15 cellular contexts compared by ENCODE assay signal in genomic region chr2:36949845-36950244, GRCh38. TPM values are rescaled to one million over a fixed set of nuclear protein-coding genes. Genes with fewer than 3 reads are reported as not detected.
DNase-seq lines count a peak whose midpoint lies in the region; ATAC-seq and TF ChIP-seq lines count a peak whose summit lies in the region.
"Had no signal": no experiment of that assay in that cellular context is flagged by ENCODE, and none has a peak within 500 bp of the region (broad histone marks: within the 10 kb centered on the region; RNA-seq: fewer than 3 reads in every experiment).

No MANE protein-coding gene starts in this region.

- no peak for TF ChIP-seq CTCF in WTC11 (IDR thresholded peaks at IDR 0.05)
- no peak for TF ChIP-seq CTCF in mesothelial cell of epicardium (IDR thresholded peaks at IDR 0.05; ENCODE audit: unreplicated experiment)
- TF ChIP-seq CTCF in Peyer's patch (IDR thresholded peaks at IDR 0.05) = no peak

- H3K4me1 Mint-ChIP-seq in activated T-cell treated with anti-CD3 and anti-CD28 coated beads, Interleukin-2, amount 50 U/mL, for 24 hours (ENCODE audit: low read depth) = peaks cover 45% of the 10 kb centered on the region
- H3K4me1 Mint-ChIP-seq in CD4-positive, alpha-beta memory T cell = peaks cover 22 to 51% (median 36%) of the 10 kb centered on the region in 4 donors
- H3K4me1 Mint-ChIP-seq in WTC11 (peaks cover 36% of the 10 kb centered on the region), mesothelial cell of epicardium (peaks cover 28% of the 10 kb centered on the region)

- no peak overlapping the region for H3K4me3 ChIP-seq in CD4-positive, alpha-beta memory T cell (ENCODE audit: low read length in 2 of 2)
- H3K4me3 ChIP-seq in Peyer's patch = no peak overlapping the region
- H3K4me3 ChIP-seq: BLaER1 treated with 17β-estradiol and CSF1 and Interleukin-3, amounts not matched to agents 10 nM and 100 nM; K562 had no signal

- no peaks in the 10 kb centered on the region for H3K9me3 Mint-ChIP-seq in activated T-cell treated with anti-CD3 and anti-CD28 coated beads, Interleukin-2, amount 50 U/mL, for 24 hours
- no peaks in the 10 kb centered on the region for H3K9me3 Mint-ChIP-seq in CD4-positive, alpha-beta memory T cell
- H3K9me3 Mint-ChIP-seq in WTC11 (no peaks in the 10 kb centered on the region), mesothelial cell of epicardium (no peaks in the 10 kb centered on the region)

- no peaks in the 10 kb centered on the region for H3K9me3 ChIP-seq in CD4-positive, alpha-beta memory T cell (ENCODE audit: control insufficient read depth in 1 of 2, low read length in 2 of 2)
- H3K9me3 ChIP-seq in Peyer's patch = no peaks in the 10 kb centered on the region
- H3K9me3 ChIP-seq: BLaER1 treated with 17β-estradiol and CSF1 and Interleukin-3, amounts not matched to agents 10 nM and 100 nM had no signal

- H3K27ac ChIP-seq in CD4-positive, alpha-beta memory T cell (ENCODE audit: low read depth, low read length) = no peak overlapping the region
- no peak overlapping the region for H3K27ac ChIP-seq in Peyer's patch
- H3K27ac ChIP-seq: BLaER1 treated with 17β-estradiol and CSF1 and Interleukin-3, amounts not matched to agents 10 nM and 100 nM had no signal

- CTCF ChIA-PET in CD4-positive, alpha-beta memory T cell (lab: Charles Lee; ENCODE audit: partially characterized antibody) = no interaction called here
- CTCF ChIA-PET in WTC11 (lab: Charles Lee) = no interaction called here

- no peaks in the 10 kb centered on the region for H3K27me3 Mint-ChIP-seq in activated T-cell treated with anti-CD3 and anti-CD28 coated beads, Interleukin-2, amount 50 U/mL, for 24 hours
- no peaks in the 10 kb centered on the region for H3K27me3 Mint-ChIP-seq in CD4-positive, alpha-beta memory T cell
- H3K27me3 Mint-ChIP-seq in WTC11 (ENCODE audit: low read depth) (no peaks in the 10 kb centered on the region), mesothelial cell of epicardium (ENCODE audit: low read depth) (no peaks in the 10 kb centered on the region)

- H3K36me3 ChIP-seq in CD4-positive, alpha-beta memory T cell (ENCODE audit: insufficient read depth, low read length) = no peaks in the 10 kb centered on the region
- H3K36me3 ChIP-seq in Peyer's patch = no peaks in the 10 kb centered on the region

- peak overlapping the region; percentile 44 for H3K27ac Mint-ChIP-seq in activated T-cell treated with anti-CD3 and anti-CD28 coated beads, Interleukin-2, amount 50 U/mL, for 24 hours
- peak overlapping the region in 4 of 7 donors; percentile 10 to 61 (median 26) for H3K27ac Mint-ChIP-seq in CD4-positive, alpha-beta memory T cell
- H3K27ac Mint-ChIP-seq in WTC11 (peak overlapping the region; percentile 57), mesothelial cell of epicardium (peak overlapping the region; percentile 12)

- POLR2A ChIA-PET in CD4-positive, alpha-beta memory T cell (lab: Charles Lee; ENCODE audit: partially characterized antibody) = no interaction called here
- POLR2A ChIA-PET in WTC11 (lab: Charles Lee) = no interaction called here

- H3K4me1 ChIP-seq in CD4-positive, alpha-beta memory T cell (ENCODE audit: insufficient read depth, low read length) = peaks cover 13% of the 10 kb centered on the region
- no peaks in the 10 kb centered on the region for H3K4me1 ChIP-seq in Peyer's patch

- peaks cover 15% of the 10 kb centered on the region for H3K36me3 Mint-ChIP-seq in activated T-cell treated with anti-CD3 and anti-CD28 coated beads, Interleukin-2, amount 50 U/mL, for 24 hours (ENCODE audit: low read depth)
- peaks cover 5 to 8% of the 10 kb centered on the region in 2 donors for H3K36me3 Mint-ChIP-seq in CD4-positive, alpha-beta memory T cell
- H3K36me3 Mint-ChIP-seq in WTC11 (0 out of 2 replicates have a peak, but pooled peaks cover 2% of the 10 kb centered on the region), mesothelial cell of epicardium (no peaks in the 10 kb centered on the region)

- no peaks in the 10 kb centered on the region for H3K27me3 ChIP-seq in CD4-positive, alpha-beta memory T cell (ENCODE audit: insufficient read depth, low read length)
- H3K27me3 ChIP-seq in Peyer's patch = no peaks in the 10 kb centered on the region
- H3K27me3 ChIP-seq: BLaER1 treated with 17β-estradiol and CSF1 and Interleukin-3, amounts not matched to agents 10 nM and 100 nM had no signal

- intact Hi-C loops in CD4-positive, alpha-beta memory T cell (cut with micrococcal nuclease) = no loop called here

- no peak for DNase-seq in activated T-cell treated with anti-CD3 and anti-CD28 coated beads, Interleukin-2, amount 50 U/mL, for 24 hours
- DNase-seq in activated T-cell treated with anti-CD3 and anti-CD28 coated beads for 4 hours (no peak), WTC11 (ENCODE audit: low spot score) (no peak), mesothelial cell of epicardium (ENCODE audit: low spot score in 2 of 2, unreplicated experiment in 2 of 2) (no peak), Peyer's patch (no peak)
- DNase-seq in CD4-positive, alpha-beta memory T cell = no peak
- DNase-seq: GF-D8; MV-4-11; NCI-H1417; NCI-H1930; NCI-H446 treated with DMSO at 0.1 percent for 48 hours; NK-92 treated with Interleukin-12 subunit alpha and Interleukin-12 subunit beta, amount 100 ng/mL, for 24 hours had no signal

- ATAC-seq in WTC11 (no peak), GM18870 (IDR thresholded peaks at IDR 0.05; ENCODE audit: unreplicated experiment) (no peak)
- ATAC-seq: K562 had no signal

- no peak overlapping the region for H3K4me3 Mint-ChIP-seq in activated T-cell treated with anti-CD3 and anti-CD28 coated beads, Interleukin-2, amount 50 U/mL, for 24 hours
- peak overlapping the region in 2 of 8 donors; percentile 1 to 27 for H3K4me3 Mint-ChIP-seq in CD4-positive, alpha-beta memory T cell
- H3K4me3 Mint-ChIP-seq in WTC11 = no peak overlapping the region
- H3K4me3 Mint-ChIP-seq in mesothelial cell of epicardium = no peak overlapping the region

- TF ChIP-seq POLR2A in Peyer's patch (IDR thresholded peaks at IDR 0.05) = no peak

TF ChIP-seq in WTC11, 78 proteins besides CTCF, POLR2A, EP300 and RAD21:
- no peak for TF ChIP-seq NR2C2 (CRISPR knock-in tag; IDR thresholded peaks at IDR 0.05)
- TF ChIP-seq, protein P1, sequence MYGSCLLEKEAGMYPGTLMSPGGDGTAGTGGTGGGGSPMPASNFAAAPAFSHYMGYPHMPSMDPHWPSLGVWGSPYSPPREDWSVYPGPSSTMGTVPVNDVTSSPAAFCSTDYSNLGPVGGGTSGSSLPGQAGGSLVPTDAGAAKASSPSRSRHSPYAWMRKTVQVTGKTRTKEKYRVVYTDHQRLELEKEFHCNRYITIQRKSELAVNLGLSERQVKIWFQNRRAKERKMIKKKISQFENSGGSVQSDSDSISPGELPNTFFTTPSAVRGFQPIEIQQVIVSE (CRISPR knock-in tag; IDR thresholded peaks at IDR 0.05; ENCODE audit: borderline replicate concordance) = no peak
- TF ChIP-seq SMAD4 (CRISPR knock-in tag; IDR thresholded peaks at IDR 0.05) = no peak
- no peak for TF ChIP-seq PRDM15 (CRISPR knock-in tag; IDR thresholded peaks at IDR 0.05)
- TF ChIP-seq MXD4 (CRISPR knock-in tag; IDR thresholded peaks at IDR 0.05; ENCODE audit: borderline replicate concordance) = no peak
- no peak for TF ChIP-seq SOX15 (CRISPR knock-in tag; IDR thresholded peaks at IDR 0.05)
- TF ChIP-seq KAT7 (CRISPR knock-in tag; IDR thresholded peaks at IDR 0.05; ENCODE audit: borderline replicate concordance) = no peak
- TF ChIP-seq RELA (CRISPR knock-in tag; IDR thresholded peaks at IDR 0.05; ENCODE audit: borderline replicate concordance) = no peak

RNA-seq across cellular contexts. Expression of gene STRN, which starts 16.5 kb away (rescaled TPM):
- total RNA-seq in CD4-positive, alpha-beta memory T cell = 10 to 100 TPM; 29.0 to 33.4 TPM
- polyA plus RNA-seq in CD4-positive, alpha-beta memory T cell = 10 to 100 TPM in 1 of 2 donors, 1 to 10 TPM in 1; 6.7 to 10.2 TPM
- total RNA-seq in WTC11 (2021) (31.1 to 34.7 TPM (median 31.3 TPM) in 3 replicates), mesothelial cell of epicardium (24.9 to 26.6 TPM (median 25.7 TPM) in 3 replicates), Peyer's patch (10 to 100 TPM; 15.7 to 26.1 (median 24.0) TPM)
